Comparison of ENCODE assay signal across 11 cellular contexts in the genomic region with DNA sequence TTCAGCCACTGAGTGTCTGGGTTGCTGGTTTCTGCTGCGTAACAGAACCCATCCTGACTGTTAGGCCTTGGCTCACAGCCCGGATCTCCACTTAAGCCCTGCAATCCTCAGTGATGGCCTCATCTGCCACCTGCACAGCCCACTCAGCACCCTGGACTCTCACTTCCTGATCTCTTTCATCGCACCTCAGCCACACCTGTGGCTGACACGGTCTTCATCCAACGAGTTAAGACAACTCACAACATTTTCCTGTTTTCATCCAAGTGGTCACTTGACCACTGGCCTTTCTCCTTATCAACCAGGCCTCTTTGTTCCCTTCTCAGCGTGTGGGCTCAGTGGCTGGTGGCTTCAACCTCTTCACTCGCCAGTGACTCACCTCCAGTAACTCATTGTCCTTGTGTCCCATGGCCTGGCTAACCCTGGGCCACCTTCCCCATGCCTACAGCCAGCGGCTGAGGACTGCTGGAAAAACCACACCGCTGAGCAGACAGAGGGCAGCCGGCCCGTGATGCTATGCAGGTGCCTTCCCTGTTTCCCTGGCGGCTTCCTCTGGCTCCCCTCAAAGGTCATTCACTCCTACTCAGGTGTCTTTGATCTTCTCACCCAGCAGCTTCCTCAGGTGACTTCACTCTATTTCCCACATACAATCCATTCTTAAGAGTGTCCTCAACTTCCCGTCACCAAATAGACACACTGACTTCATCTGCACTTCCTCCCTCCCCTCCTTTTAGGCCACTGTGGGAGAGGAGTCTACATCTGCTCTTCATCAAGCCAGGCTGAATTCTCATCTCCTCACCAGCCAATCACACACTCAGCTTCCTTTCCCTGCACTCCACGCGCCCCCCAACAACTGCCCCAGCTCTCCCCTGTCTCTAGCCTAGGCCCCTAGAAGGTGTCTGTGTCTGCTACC. TPM values are rescaled to one million over a fixed set of nuclear protein-coding genes. Genes with fewer than 3 reads are reported as not detected.
A peak's percentile ranks its signal among the peaks of the same experiment; 100 is the strongest.
DNase-seq lines count a peak whose midpoint lies in the region; ATAC-seq, FAIRE-seq and TF ChIP-seq lines count a peak whose summit lies in the region.
"Had no signal": no experiment of that assay in that cellular context is flagged by ENCODE, and none has a peak within 500 bp of the region (broad histone marks: within the 10 kb centered on the region; RNA-seq: fewer than 3 reads in every experiment).

No MANE protein-coding gene starts in this region.

- H3K27ac Mint-ChIP-seq in activated T-cell treated with anti-CD3 and anti-CD28 coated beads, Interleukin-2, amount 50 U/mL, for 24 hours = peak overlapping the region; percentile 19
- no peak overlapping the region for H3K27ac Mint-ChIP-seq in activated CD4-positive, alpha-beta memory T cell treated with anti-CD3 and anti-CD28 coated beads, Interleukin-2, amount 10 ng/mL, durations not matched to agents 7 days and 5 days

- CTCF ChIA-PET in activated CD4-positive, alpha-beta memory T cell treated with anti-CD3 and anti-CD28 coated beads, Interleukin-2, amount 10 ng/mL, durations not matched to agents 7 days and 5 days (lab: Charles Lee) = no interaction called here

- peaks cover 6% of the 10 kb centered on the region for H3K36me3 Mint-ChIP-seq in activated T-cell treated with anti-CD3 and anti-CD28 coated beads, Interleukin-2, amount 50 U/mL, for 24 hours (ENCODE audit: low read depth)
- no peaks in the 10 kb centered on the region for H3K36me3 Mint-ChIP-seq in activated CD4-positive, alpha-beta memory T cell treated with anti-CD3 and anti-CD28 coated beads, Interleukin-2, amount 10 ng/mL, durations not matched to agents 7 days and 5 days (ENCODE audit: low read depth)

- no peak for ATAC-seq in HG03108 (IDR thresholded peaks at IDR 0.05; ENCODE audit: unreplicated experiment)

- H3K4me1 Mint-ChIP-seq in activated T-cell treated with anti-CD3 and anti-CD28 coated beads, Interleukin-2, amount 50 U/mL, for 24 hours (ENCODE audit: low read depth) = peaks cover 9% of the 10 kb centered on the region
- no peaks in the 10 kb centered on the region for H3K4me1 Mint-ChIP-seq in activated CD4-positive, alpha-beta memory T cell treated with anti-CD3 and anti-CD28 coated beads, Interleukin-2, amount 10 ng/mL, durations not matched to agents 7 days and 5 days

- H3K9me3 Mint-ChIP-seq in activated T-cell treated with anti-CD3 and anti-CD28 coated beads, Interleukin-2, amount 50 U/mL, for 24 hours = no peaks in the 10 kb centered on the region
- H3K9me3 Mint-ChIP-seq in activated CD4-positive, alpha-beta memory T cell treated with anti-CD3 and anti-CD28 coated beads, Interleukin-2, amount 10 ng/mL, durations not matched to agents 7 days and 5 days = no peaks in the 10 kb centered on the region

- FAIRE-seq in bronchial epithelial cell (lab: Jason Lieb, UNC) = peak; percentile 97

- H3K4me3 ChIP-seq in bronchial epithelial cell (ENCODE audit: low read depth, low read length) = no peak overlapping the region

- POLR2A ChIA-PET in activated CD4-positive, alpha-beta memory T cell treated with anti-CD3 and anti-CD28 coated beads, Interleukin-2, amount 10 ng/mL, durations not matched to agents 7 days and 5 days (lab: Charles Lee) = interaction anchor here (0.6 kb wide), 1 partner anchor 1136 kb away, joined by 3 read pairs; no protein-coding TSS in a partner anchor

- no peak for DNase-seq in activated T-cell treated with anti-CD3 and anti-CD28 coated beads, Interleukin-2, amount 50 U/mL, for 24 hours
- DNase-seq in activated T-cell treated with anti-CD3 and anti-CD28 coated beads, Interleukin-2, amount 50 U/mL, for 48 hours = no peak
- DNase-seq in NCI-H510A treated with DMSO at 0.1 percent for 48 hours (lab: John Stamatoyannopoulos, UW) (peak; percentile 100), bronchial epithelial cell (ENCODE audit: low read depth) (peak; percentile 94), renal cortical epithelial cell (ENCODE audit: low read depth) (peak; percentile 53)
- no peak for DNase-seq in activated CD4-positive, alpha-beta memory T cell treated with anti-CD3 and anti-CD28 coated beads, Interleukin-2, amount 10 ng/mL, durations not matched to agents 7 days and 5 days
- no peak for DNase-seq in stimulated activated CD4-positive, alpha-beta T cell treated with anti-CD3 and anti-CD28 coated beads, Interleukin-4, amount 100 ng/mL, for 4 hours
- DNase-seq: amygdala, substantia nigra, T-helper 9 cell had no signal

- no peak for TF ChIP-seq CTCF in bronchial epithelial cell (IDR thresholded peaks at IDR 0.05; ENCODE audit: insufficient read depth, low read length, severe bottlenecking)

- no peaks in the 10 kb centered on the region for H3K27me3 Mint-ChIP-seq in activated T-cell treated with anti-CD3 and anti-CD28 coated beads, Interleukin-2, amount 50 U/mL, for 24 hours
- no peaks in the 10 kb centered on the region for H3K27me3 Mint-ChIP-seq in activated CD4-positive, alpha-beta memory T cell treated with anti-CD3 and anti-CD28 coated beads, Interleukin-2, amount 10 ng/mL, durations not matched to agents 7 days and 5 days

- no peaks in the 10 kb centered on the region for H3K27me3 ChIP-seq in bronchial epithelial cell (ENCODE audit: control insufficient read depth, insufficient read depth, low read length)

- no peaks in the 10 kb centered on the region for H3K36me3 ChIP-seq in bronchial epithelial cell (ENCODE audit: control insufficient read depth, insufficient read depth, low read length)

- H3K4me3 Mint-ChIP-seq in activated T-cell treated with anti-CD3 and anti-CD28 coated beads, Interleukin-2, amount 50 U/mL, for 24 hours = no peak overlapping the region
- no peak overlapping the region for H3K4me3 Mint-ChIP-seq in activated CD4-positive, alpha-beta memory T cell treated with anti-CD3 and anti-CD28 coated beads, Interleukin-2, amount 10 ng/mL, durations not matched to agents 7 days and 5 days

RNA-seq across cellular contexts. Expression of a gene that starts 19.9 kb away (rescaled TPM):
- total RNA-seq in bronchial epithelial cell (1.6 and 13.3 TPM in 2 replicates), renal cortical epithelial cell (19.4 and 39.9 TPM in 2 replicates)
- total RNA-seq in activated CD4-positive, alpha-beta memory T cell treated with anti-CD3 and anti-CD28 coated beads, Interleukin-2, amount 10 ng/mL, durations not matched to agents 7 days and 5 days = not detected

Comparison
In these comparisons a context has a peak if more than half of its experiments do, and no peak if none do; other contexts are left out.
1. DNase-seq: peak in NCI-H510A treated with DMSO at 0.1 percent for 48 hours (single experiment), bronchial epithelial cell (single experiment) and renal cortical epithelial cell (single experiment); none in activated T-cell treated with anti-CD3 and anti-CD28 coated beads, Interleukin-2, amount 50 U/mL, for 24 hours (single experiment), activated T-cell treated with anti-CD3 and anti-CD28 coated beads, Interleukin-2, amount 50 U/mL, for 48 hours (0 of 2), activated CD4-positive, alpha-beta memory T cell treated with anti-CD3 and anti-CD28 coated beads, Interleukin-2, amount 10 ng/mL, durations not matched to agents 7 days and 5 days (single experiment) and stimulated activated CD4-positive, alpha-beta T cell treated with anti-CD3 and anti-CD28 coated beads, Interleukin-4, amount 100 ng/mL, for 4 hours (0 of 2).